In genomic region chr16:20423772-20424128, GRCh38 we compare ENCODE assay signal across 15 cellular contexts. TPM values are rescaled to one million over a fixed set of nuclear protein-coding genes. Genes with fewer than 3 reads are reported as not detected.
"Had no signal": no experiment of that assay in that cellular context is flagged by ENCODE, and none has a peak within 500 bp of the region (broad histone marks: within the 10 kb centered on the region; RNA-seq: fewer than 3 reads in every experiment).

No MANE protein-coding gene starts in this region.

RNA-seq across cellular contexts. Expression of gene ACSM5, which starts 14.4 kb away (rescaled TPM):
- total RNA-seq: activated B cell treated with CpG ODN at 0.5 μM for 24 hours; activated CD4-positive, alpha-beta memory T cell treated with anti-CD3 and anti-CD28 coated beads for 36 hours; activated CD4-positive, alpha-beta memory T cell treated with anti-CD3 and anti-CD28 coated beads, Interleukin-2, amount 10 ng/mL, durations not matched to agents 7 days and 5 days; activated CD4-positive, alpha-beta T cell treated with anti-CD3 and anti-CD28 coated beads for 36 hours; activated CD4-positive, alpha-beta T cell treated with anti-CD3 and anti-CD28 coated beads, Interleukin-2, amount 10 ng/mL, durations not matched to agents 24 days and 14 days; activated CD4-positive, alpha-beta T cell treated with anti-CD3 and anti-CD28 coated beads, Interleukin-2, amount 10 ng/mL, durations not matched to agents 7 days and 5 days; activated CD8-positive, alpha-beta memory T cell treated with anti-CD3 and anti-CD28 coated beads for 36 hours; activated CD8-positive, alpha-beta memory T cell treated with anti-CD3 and anti-CD28 coated beads, Interleukin-2, amount 10 ng/mL, durations not matched to agents 7 days and 5 days; activated CD8-positive, alpha-beta T cell treated with anti-CD3 and anti-CD28 coated beads for 36 hours; activated CD8-positive, alpha-beta T cell treated with anti-CD3 and anti-CD28 coated beads, Interleukin-2, amount 10 ng/mL, durations not matched to agents 7 days and 5 days; T-helper 1 cell treated with Interleukin-12 subunit alpha and Interleukin-12 subunit beta and Interleukin-4 antibody, amounts not matched to agents 30 ng/mL and 1 ng/mL, for 36 hours; T-helper 17 cell; T-helper 2 cell treated with Interferon-gamma antibody and Interleukin-4, amounts not matched to agents 100 ng/mL and 5 ng/mL, for 36 hours had no signal

RNA-seq across cellular contexts. Expression of gene PDILT, which starts 19.2 kb away (rescaled TPM):
- total RNA-seq: activated B cell treated with CpG ODN at 0.5 μM for 24 hours; activated CD4-positive, alpha-beta memory T cell treated with anti-CD3 and anti-CD28 coated beads for 36 hours; activated CD4-positive, alpha-beta memory T cell treated with anti-CD3 and anti-CD28 coated beads, Interleukin-2, amount 10 ng/mL, durations not matched to agents 7 days and 5 days; activated CD4-positive, alpha-beta T cell treated with anti-CD3 and anti-CD28 coated beads for 36 hours; activated CD4-positive, alpha-beta T cell treated with anti-CD3 and anti-CD28 coated beads, Interleukin-2, amount 10 ng/mL, durations not matched to agents 24 days and 14 days; activated CD4-positive, alpha-beta T cell treated with anti-CD3 and anti-CD28 coated beads, Interleukin-2, amount 10 ng/mL, durations not matched to agents 7 days and 5 days; activated CD8-positive, alpha-beta memory T cell treated with anti-CD3 and anti-CD28 coated beads for 36 hours; activated CD8-positive, alpha-beta memory T cell treated with anti-CD3 and anti-CD28 coated beads, Interleukin-2, amount 10 ng/mL, durations not matched to agents 7 days and 5 days; activated CD8-positive, alpha-beta T cell treated with anti-CD3 and anti-CD28 coated beads for 36 hours; activated CD8-positive, alpha-beta T cell treated with anti-CD3 and anti-CD28 coated beads, Interleukin-2, amount 10 ng/mL, durations not matched to agents 7 days and 5 days; T-cell; T-helper 1 cell treated with Interleukin-12 subunit alpha and Interleukin-12 subunit beta and Interleukin-4 antibody, amounts not matched to agents 30 ng/mL and 1 ng/mL, for 36 hours; T-helper 17 cell; T-helper 2 cell treated with Interferon-gamma antibody and Interleukin-4, amounts not matched to agents 100 ng/mL and 5 ng/mL, for 36 hours; WTC11 had no signal

RNA-seq across cellular contexts. Expression of gene ACSM2A, which starts 27.6 kb away (rescaled TPM):
- total RNA-seq: activated B cell treated with CpG ODN at 0.5 μM for 24 hours; activated CD4-positive, alpha-beta memory T cell treated with anti-CD3 and anti-CD28 coated beads for 36 hours; activated CD4-positive, alpha-beta memory T cell treated with anti-CD3 and anti-CD28 coated beads, Interleukin-2, amount 10 ng/mL, durations not matched to agents 7 days and 5 days; activated CD4-positive, alpha-beta T cell treated with anti-CD3 and anti-CD28 coated beads, Interleukin-2, amount 10 ng/mL, durations not matched to agents 24 days and 14 days; activated CD4-positive, alpha-beta T cell treated with anti-CD3 and anti-CD28 coated beads, Interleukin-2, amount 10 ng/mL, durations not matched to agents 7 days and 5 days; activated CD8-positive, alpha-beta memory T cell treated with anti-CD3 and anti-CD28 coated beads for 36 hours; activated CD8-positive, alpha-beta T cell treated with anti-CD3 and anti-CD28 coated beads for 36 hours; activated CD8-positive, alpha-beta T cell treated with anti-CD3 and anti-CD28 coated beads, Interleukin-2, amount 10 ng/mL, durations not matched to agents 7 days and 5 days; T-helper 1 cell treated with Interleukin-12 subunit alpha and Interleukin-12 subunit beta and Interleukin-4 antibody, amounts not matched to agents 30 ng/mL and 1 ng/mL, for 36 hours; T-helper 17 cell; T-helper 2 cell treated with Interferon-gamma antibody and Interleukin-4, amounts not matched to agents 100 ng/mL and 5 ng/mL, for 36 hours; WTC11 had no signal
